In genomic region chr14:89489796-89490506, GRCh38 we compare ENCODE assay signal across 10 cellular contexts.
DNase-seq lines count a peak whose midpoint lies in the region; ATAC-seq and TF ChIP-seq lines count a peak whose summit lies in the region.
"Had no signal": no experiment of that assay in that cellular context is flagged by ENCODE, and none has a peak within 500 bp of the region (broad histone marks: within the 10 kb centered on the region; RNA-seq: fewer than 3 reads in every experiment).

No MANE protein-coding gene starts in this region.

- H3K4me1 Mint-ChIP-seq in nephron progenitor cell: peaks cover 50% of the 10 kb centered on the region
- peaks cover 30% of the 10 kb centered on the region for H3K4me1 Mint-ChIP-seq in activated naive CD8-positive, alpha-beta T cell treated with anti-CD3 and anti-CD28 coated beads, Interleukin-2, amount 50 U/mL, for 24 hours

- DNase-seq in AG08396 (ENCODE audit: low spot score): peak; percentile 29
- peak; percentile 22 for DNase-seq in NCI-H1092 (lab: John Stamatoyannopoulos, UW)
- peak; percentile 6 for DNase-seq in nephron progenitor cell
- no peak for DNase-seq in activated naive CD8-positive, alpha-beta T cell treated with anti-CD3 and anti-CD28 coated beads, Interleukin-2, amount 50 U/mL, for 24 hours
- no peak for DNase-seq in D341Med (ENCODE audit: low spot score)
- DNase-seq in SIG-M5 treated with dmso at 0.1 percent for 504 hours (lab: John Stamatoyannopoulos, UW; ENCODE audit: unreplicated experiment): no peak
- DNase-seq: activated CD8-positive, alpha-beta memory T cell treated with anti-CD3 and anti-CD28 coated beads, Interleukin-2, amount 50 U/mL, for 48 hours; NCI-H1930 had no signal

- no peak overlapping the region for H3K4me3 Mint-ChIP-seq in nephron progenitor cell
- no peak overlapping the region for H3K4me3 Mint-ChIP-seq in activated naive CD8-positive, alpha-beta T cell treated with anti-CD3 and anti-CD28 coated beads, Interleukin-2, amount 50 U/mL, for 24 hours

- TF ChIP-seq CTCF in nephron progenitor cell (IDR thresholded peaks at IDR 0.05): no peak

- H3K27ac Mint-ChIP-seq in nephron progenitor cell: peak overlapping the region; percentile 58
- no peak overlapping the region for H3K27ac Mint-ChIP-seq in activated naive CD8-positive, alpha-beta T cell treated with anti-CD3 and anti-CD28 coated beads, Interleukin-2, amount 50 U/mL, for 24 hours

- H3K27me3 Mint-ChIP-seq in nephron progenitor cell (ENCODE audit: low read depth, poor library complexity): peaks cover 10% of the 10 kb centered on the region
- H3K27me3 Mint-ChIP-seq in activated naive CD8-positive, alpha-beta T cell treated with anti-CD3 and anti-CD28 coated beads, Interleukin-2, amount 50 U/mL, for 24 hours: no peaks in the 10 kb centered on the region

- H3K9me3 Mint-ChIP-seq in nephron progenitor cell: no peaks in the 10 kb centered on the region
- H3K9me3 Mint-ChIP-seq in activated naive CD8-positive, alpha-beta T cell treated with anti-CD3 and anti-CD28 coated beads, Interleukin-2, amount 50 U/mL, for 24 hours: no peaks in the 10 kb centered on the region

- ATAC-seq in activated naive CD8-positive, alpha-beta T cell treated with anti-CD3 and anti-CD28 coated beads, Interleukin-2, amount 50 U/mL, for 24 hours: no peak
- no peak for ATAC-seq in GM21737 (IDR thresholded peaks at IDR 0.05; ENCODE audit: unreplicated experiment)

- H3K36me3 Mint-ChIP-seq in nephron progenitor cell (ENCODE audit: low read depth): no peaks in the 10 kb centered on the region
- peaks cover 10% of the 10 kb centered on the region for H3K36me3 Mint-ChIP-seq in activated naive CD8-positive, alpha-beta T cell treated with anti-CD3 and anti-CD28 coated beads, Interleukin-2, amount 50 U/mL, for 24 hours (ENCODE audit: low read depth)

- H3K27ac ChIP-seq in cingulate gyrus (ENCODE audit: low read depth, low read length): peak overlapping the region; percentile 49

Comparison
In these comparisons a context has a peak if more than half of its experiments do, and no peak if none do; other contexts are left out.
1. DNase-seq: peak in AG08396 (single experiment), NCI-H1092 (single experiment) and nephron progenitor cell (single experiment); none in activated naive CD8-positive, alpha-beta T cell treated with anti-CD3 and anti-CD28 coated beads, Interleukin-2, amount 50 U/mL, for 24 hours (single experiment), D341Med (single experiment) and SIG-M5 treated with dmso at 0.1 percent for 504 hours (single experiment).